In genomic region chr15:99369250-99369649, GRCh38 we compare ENCODE assay signal across 18 cellular contexts.
"Had no signal": no experiment of that assay in that cellular context is flagged by ENCODE, and none has a peak within 500 bp of the region (broad histone marks: within the 10 kb centered on the region; RNA-seq: fewer than 3 reads in every experiment).

No MANE protein-coding gene starts in this region.

- ATAC-seq: activated CD4-positive, CD25-positive, alpha-beta regulatory T cell treated with anti-CD3 and anti-CD28 coated beads, Interleukin-2, amount 50 U/mL, for 24 hours; effector memory CD8-positive, alpha-beta T cell; gastroesophageal sphincter; naive thymus-derived CD8-positive, alpha-beta T cell; pancreas; psoas muscle had no signal

- H3K27ac Mint-ChIP-seq: effector memory CD8-positive, alpha-beta T cell; naive thymus-derived CD8-positive, alpha-beta T cell had no signal

- DNase-seq: amygdala; colonic mucosa; dorsolateral prefrontal cortex; effector memory CD8-positive, alpha-beta T cell; head of caudate nucleus; hypothalamus; left ventricle myocardium inferior; naive thymus-derived CD8-positive, alpha-beta T cell; pancreas; psoas muscle; spleen; stimulated activated CD4-positive, alpha-beta T cell treated with anti-CD3 and anti-CD28 coated beads, Interleukin-4, amount 100 ng/mL, for 4 hours; stomach had no signal

- H3K4me3 ChIP-seq: colonic mucosa, dorsolateral prefrontal cortex, gastroesophageal sphincter, left ventricle myocardium inferior, pancreas, psoas muscle, right atrium auricular region, spleen, stomach, suprapubic skin, tibial nerve had no signal

- H3K27me3 Mint-ChIP-seq: effector memory CD8-positive, alpha-beta T cell; naive thymus-derived CD8-positive, alpha-beta T cell had no signal

- H3K4me3 Mint-ChIP-seq: effector memory CD8-positive, alpha-beta T cell; naive thymus-derived CD8-positive, alpha-beta T cell had no signal
